10 cellular contexts compared by ENCODE assay signal in the genomic region with DNA sequence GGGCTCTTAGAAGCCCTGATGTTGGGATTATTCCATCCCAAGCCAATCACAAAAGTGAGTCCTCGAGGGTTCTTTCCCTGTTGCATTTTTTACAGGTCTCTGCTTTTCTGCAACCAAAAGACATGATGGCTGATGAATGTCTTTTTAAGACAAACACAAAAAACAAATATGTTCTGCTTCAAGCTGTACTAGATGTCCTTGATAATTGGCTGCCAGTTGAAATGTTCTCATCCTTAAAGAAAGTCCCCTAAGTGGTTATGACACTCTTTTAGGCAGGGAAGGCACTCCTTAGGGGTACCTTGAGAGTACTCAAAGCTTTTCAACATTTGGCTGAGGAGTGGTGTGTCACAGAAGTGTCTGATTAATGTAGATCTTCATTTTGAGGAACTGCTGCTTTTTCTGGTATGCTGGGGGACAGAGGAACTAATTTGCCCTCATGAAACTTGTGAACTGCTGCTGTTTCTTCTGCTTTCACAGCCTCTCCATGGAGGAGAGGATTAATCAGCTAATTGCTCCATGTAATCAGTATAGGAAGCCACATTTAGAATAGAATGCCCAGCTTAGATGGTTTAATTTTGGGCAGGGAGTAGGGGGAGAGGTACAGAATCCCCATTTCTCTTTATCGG. TPM values are rescaled to one million over a fixed set of nuclear protein-coding genes. Genes with fewer than 3 reads are reported as not detected.
A peak's percentile ranks its signal among the peaks of the same experiment; 100 is the strongest.
DNase-seq lines count a peak whose midpoint lies in the region; ATAC-seq, FAIRE-seq and TF ChIP-seq lines count a peak whose summit lies in the region.
"Had no signal": no experiment of that assay in that cellular context is flagged by ENCODE, and none has a peak within 500 bp of the region (broad histone marks: within the 10 kb centered on the region; RNA-seq: fewer than 3 reads in every experiment).

No MANE protein-coding gene starts in this region.

- no peak for TF ChIP-seq EP300 in K562 (IDR thresholded peaks at IDR 0.05; ENCODE audit: low read length)

- H3K27me3 Mint-ChIP-seq in CD8-positive, alpha-beta T cell (ENCODE audit: low read depth): peaks cover 7% of the 10 kb centered on the region
- peaks cover 0 to 6% of the 10 kb centered on the region in 2 donors for H3K27me3 Mint-ChIP-seq in CD4-positive, alpha-beta memory T cell

- CTCF ChIA-PET in K562 (lab: Yijun Ruan, JAX; ENCODE audit: low intra/inter-chr PET ratio): no interaction called here
- CTCF ChIA-PET in CD8-positive, alpha-beta T cell (lab: Charles Lee): no interaction called here
- CTCF ChIA-PET in CD4-positive, alpha-beta memory T cell (lab: Charles Lee; ENCODE audit: partially characterized antibody): interaction anchor here (2.6 kb wide), 1 partner anchor 19 kb away, joined by 12 read pairs; no protein-coding TSS in a partner anchor

- DNase-seq in GM13976 (ENCODE audit: low spot score) (peak; percentile 28), K562 (ENCODE audit: extremely low read depth in 1 of 4, low spot score in 3 of 4) (no peak)
- no peak for DNase-seq in CD8-positive, alpha-beta T cell
- DNase-seq in stimulated activated CD4-positive, alpha-beta T cell treated with anti-CD3 and anti-CD28 coated beads, Interleukin-2, amount 100 ng/mL, for 48 hours: no peak
- no peak for DNase-seq in CD4-positive, alpha-beta memory T cell
- DNase-seq: activated CD8-positive, alpha-beta memory T cell treated with anti-CD3 and anti-CD28 coated beads, Interleukin-2, amount 50 U/mL, for 4 hours; MM.1S had no signal

- no peaks in the 10 kb centered on the region for H4K20me1 ChIP-seq in K562 (replicated peaks; ENCODE audit: control insufficient read depth, insufficient read depth, low read length)

- no peak overlapping the region for H3K4me2 ChIP-seq in K562 (ENCODE audit: insufficient read depth, low read length)

- no peak for TF ChIP-seq RAD21 in K562 (CRISPR knock-in tag; conservative IDR thresholded peaks at IDR 0.05 in 1 of 2, IDR thresholded peaks at IDR 0.05 in 1 of 2)

- FAIRE-seq in K562 (lab: Jason Lieb, UNC): no peak

- no peaks in the 10 kb centered on the region for H3K36me3 ChIP-seq in K562 (ENCODE audit: control insufficient read depth, insufficient read depth, low read length)
- no peaks in the 10 kb centered on the region for H3K36me3 ChIP-seq in CD8-positive, alpha-beta T cell (ENCODE audit: insufficient read depth, low read length)
- H3K36me3 ChIP-seq in CD4-positive, alpha-beta memory T cell (ENCODE audit: insufficient read depth, low read length): no peaks in the 10 kb centered on the region

- TF ChIP-seq POLR2A in K562 (conservative IDR thresholded peaks at IDR 0.05): no peak

- no peaks in the 10 kb centered on the region for H3K9me3 Mint-ChIP-seq in CD8-positive, alpha-beta T cell
- H3K9me3 Mint-ChIP-seq in CD4-positive, alpha-beta memory T cell: peaks cover 0 to 6% (median 0%) of the 10 kb centered on the region in 8 donors

- TF ChIP-seq CTCF in GM13976 (IDR thresholded peaks at IDR 0.05; ENCODE audit: borderline replicate concordance, control extremely low read depth, extremely low read depth, insufficient read depth, missing control alignments) (no peak), K562 (IDR thresholded peaks at IDR 0.05 in 2 of 3, conservative IDR thresholded peaks at IDR 0.05 in 1 of 3; ENCODE audit: insufficient read depth in 2 of 3, low read depth in 1 of 3, low read length in 3 of 3) (no peak)
- no peak for TF ChIP-seq CTCF in CD8-positive, alpha-beta T cell (IDR thresholded peaks at IDR 0.05)

- no peak overlapping the region for H3K27ac Mint-ChIP-seq in CD8-positive, alpha-beta T cell
- H3K27ac Mint-ChIP-seq in CD4-positive, alpha-beta memory T cell: no peak overlapping the region

- no TSS peak for BruUV-seq in K562 (replicated peaks; lab: Mats Ljungman, UMichigan)

- H2AFZ ChIP-seq in K562 (ENCODE audit: low read depth, low read length): no peak overlapping the region

- in situ Hi-C loops in GM13976 (cut with MboI; ENCODE audit: low sequenced_read_pairs, unreplicated experiment): no loop called here
- in situ Hi-C loops in K562 (cut with MboI): no loop called here

- H3K9me3 ChIP-seq in K562 (replicated peaks; ENCODE audit: control insufficient read depth, insufficient read depth, low read depth, low read length): no peaks in the 10 kb centered on the region
- H3K9me3 ChIP-seq in CD8-positive, alpha-beta T cell (ENCODE audit: low read length): no peaks in the 10 kb centered on the region
- H3K9me3 ChIP-seq in CD4-positive, alpha-beta memory T cell (ENCODE audit: control insufficient read depth in 1 of 2, low read length in 2 of 2): no peaks in the 10 kb centered on the region

- H3K27me3 ChIP-seq in K562 (ENCODE audit: control insufficient read depth in 2 of 2, insufficient read depth in 2 of 2, low read length in 2 of 2): no peaks in the 10 kb centered on the region
- no peaks in the 10 kb centered on the region for H3K27me3 ChIP-seq in CD8-positive, alpha-beta T cell (ENCODE audit: insufficient read depth, low read length)
- H3K27me3 ChIP-seq in CD4-positive, alpha-beta memory T cell (ENCODE audit: insufficient read depth, low read length): no peaks in the 10 kb centered on the region

- H3K4me1 Mint-ChIP-seq in CD8-positive, alpha-beta T cell (ENCODE audit: low read depth): no peaks in the 10 kb centered on the region
- H3K4me1 Mint-ChIP-seq in CD4-positive, alpha-beta memory T cell: no peaks in the 10 kb centered on the region

- no peaks in the 10 kb centered on the region for H3K4me1 ChIP-seq in K562 (replicated peaks in 1 of 2; ENCODE audit: control insufficient read depth in 2 of 2, insufficient read depth in 2 of 2, low read length in 2 of 2)
- H3K4me1 ChIP-seq in CD8-positive, alpha-beta T cell (ENCODE audit: insufficient read depth, low read length): no peaks in the 10 kb centered on the region
- H3K4me1 ChIP-seq in CD4-positive, alpha-beta memory T cell (ENCODE audit: insufficient read depth, low read length): no peaks in the 10 kb centered on the region

- H3K4me3 Mint-ChIP-seq in CD8-positive, alpha-beta T cell: no peak overlapping the region
- no peak overlapping the region for H3K4me3 Mint-ChIP-seq in CD4-positive, alpha-beta memory T cell

- intact Hi-C loops in K562 (cut with micrococcal nuclease): no loop called here
- intact Hi-C loops in CD8-positive, alpha-beta T cell (cut with DNase I, micrococcal nuclease): no loop called here
- intact Hi-C loops in CD4-positive, alpha-beta memory T cell (cut with micrococcal nuclease): no loop called here

- no peaks in the 10 kb centered on the region for H3K36me3 Mint-ChIP-seq in CD8-positive, alpha-beta T cell
- H3K36me3 Mint-ChIP-seq in CD4-positive, alpha-beta memory T cell: no peaks in the 10 kb centered on the region

- H3K9ac ChIP-seq in K562 (ENCODE audit: insufficient read depth in 1 of 2, low read depth in 2 of 2, low read length in 2 of 2): no peak overlapping the region

- POLR2A ChIA-PET in K562 (lab: Yijun Ruan, JAX): interaction anchor here (1.0 kb wide), 1 partner anchor 85 kb away, joined by 4 read pairs; no protein-coding TSS in a partner anchor
- POLR2A ChIA-PET in CD8-positive, alpha-beta T cell (lab: Charles Lee): no interaction called here
- POLR2A ChIA-PET in CD4-positive, alpha-beta memory T cell (lab: Charles Lee; ENCODE audit: partially characterized antibody): no interaction called here

- H3K9me1 ChIP-seq in K562 (ENCODE audit: control insufficient read depth, insufficient read depth, low read length): no peaks in the 10 kb centered on the region

- H3K27ac ChIP-seq in K562 (ENCODE audit: extremely low read depth, low read depth, low read length): no peak overlapping the region
- H3K27ac ChIP-seq in CD8-positive, alpha-beta T cell (ENCODE audit: low read depth, low read length): no peak overlapping the region
- no peak overlapping the region for H3K27ac ChIP-seq in CD4-positive, alpha-beta memory T cell (ENCODE audit: low read depth, low read length)

- H3K4me3 ChIP-seq in K562: no peak overlapping the region
- H3K4me3 ChIP-seq in CD8-positive, alpha-beta T cell (ENCODE audit: low read depth, low read length): no peak overlapping the region
- no peak overlapping the region for H3K4me3 ChIP-seq in CD4-positive, alpha-beta memory T cell (ENCODE audit: low read length in 2 of 2)

- ATAC-seq in GM21576 (IDR thresholded peaks at IDR 0.05; ENCODE audit: unreplicated experiment) (peak; percentile 88), HG03469 (IDR thresholded peaks at IDR 0.05; ENCODE audit: unreplicated experiment) (peak; percentile 58), K562 (no peak), HG02981 (IDR thresholded peaks at IDR 0.05; ENCODE audit: unreplicated experiment) (no peak)
- ATAC-seq in CD8-positive, alpha-beta T cell: no peak

- H3K79me2 ChIP-seq in K562 (ENCODE audit: control insufficient read depth, insufficient read depth, low read length): no peaks in the 10 kb centered on the region

- WGBS in K562 (ENCODE audit: insufficient coverage, low coverage, missing lambda C conversion rate): 7% methylated on average over 2 of the region's 2 CpGs

TF ChIP-seq in K562, 482 proteins besides CTCF, POLR2A, EP300 and RAD21 (continues in another document):
- TF ChIP-seq POLR2AphosphoS2 (IDR thresholded peaks at IDR 0.05; ENCODE audit: low read length) (no peak), SPI1 (IDR thresholded peaks at IDR 0.05; ENCODE audit: borderline replicate concordance, low read depth, low read length) (peak; percentile 53; the same call in 1 of the 2 replicates), HDAC1 (IDR thresholded peaks at IDR 0.05) (no peak), ILF3 (IDR thresholded peaks at IDR 0.05; ENCODE audit: borderline replicate concordance) (no peak), SMARCC2 (IDR thresholded peaks at IDR 0.05; ENCODE audit: low read depth) (no peak)

RNA-seq across cellular contexts. Expression of a gene that starts 22.8 kb away (rescaled TPM):
- total RNA-seq in K562 (2011; cell fraction: chromatin; rRNA removed; ENCODE audit: low replicate concordance): 13.0 and 14.3 TPM in 2 replicates
- 2.6 and 6.8 TPM in 2 replicates for total RNA-seq in K562 (2011; cell fraction: nucleolus; rRNA removed)
- total RNA-seq in K562 (2011; cell fraction: nucleoplasm; rRNA removed): 9.0 and 10.3 TPM in 2 replicates
- 2.8 and 4.5 TPM in 2 replicates for total RNA-seq in K562 (2014; rRNA removed)
- 4.0 and 6.5 TPM in 2 replicates for total RNA-seq in K562 (2014; rRNA removed; fragmentation: Illumina TruSeq; extraction: Trizol)
- 11.5 and 11.6 TPM in 2 replicates for total RNA-seq in K562 (2015; rRNA removed; fragmentation: Illumina TruSeq; extraction: Trizol)
- 5.5 and 5.9 TPM in 2 replicates for total RNA-seq in K562 (2021)
- polyA plus RNA-seq in K562 (2011; rRNA removed): 3.7 and 4.4 TPM in 2 replicates
- 4.6 and 7.0 TPM in 2 replicates for polyA plus RNA-seq in K562 (2011; cell fraction: cytosol; rRNA removed)
- 0.87 and 3.0 TPM in 2 replicates for polyA plus RNA-seq in K562 (2011; cell fraction: nucleus; rRNA removed)
- 7.3 and 18.9 TPM in 2 replicates for polyA plus RNA-seq in K562 (2012)
- polyA plus RNA-seq in K562 (2014; fragmentation: Illumina TruSeq; extraction: Trizol): 4.2 and 5.5 TPM in 2 replicates
- 10 to 100 TPM in 1 of 2 experiments, 1 to 10 TPM in 1; 8.3 to 13.9 TPM for polyA plus RNA-seq in K562 (2014; fragmentation: Nextera tagmentation; extraction: Ambion mirVana)
- polyA plus RNA-seq in K562 (2014; rRNA removed): 4.1 and 7.1 TPM in 2 replicates
- 4.9 and 5.4 TPM in 2 replicates for polyA minus RNA-seq in K562 (2011; rRNA and poly(A)+ RNA removed)
- 0.73 and 1.2 TPM in 2 replicates for polyA minus RNA-seq in K562 (2011; cell fraction: cytosol; rRNA and poly(A)+ RNA removed)
- polyA minus RNA-seq in K562 (2011; cell fraction: nucleus; rRNA and poly(A)+ RNA removed): 2.2 and 2.4 TPM in 2 replicates
- total RNA-seq in CD8-positive, alpha-beta T cell: not detected
- total RNA-seq in CD4-positive, alpha-beta memory T cell: not detected
- not detected for polyA plus RNA-seq in CD4-positive, alpha-beta memory T cell

Comparison
In these comparisons a context has a peak if more than half of its experiments do, and no peak if none do; other contexts are left out.
1. ATAC-seq: peak in GM21576 (single experiment) and HG03469 (single experiment); none in K562 (single experiment), CD8-positive, alpha-beta T cell (single experiment) and HG02981 (single experiment).